26 cellular contexts compared by ENCODE assay signal in genomic region chr20:57008217-57008616, GRCh38.
A peak's percentile ranks its signal among the peaks of the same experiment; 100 is the strongest.
DNase-seq lines count a peak whose midpoint lies in the region; ATAC-seq, FAIRE-seq and TF ChIP-seq lines count a peak whose summit lies in the region.
"Had no signal": no experiment of that assay in that cellular context is flagged by ENCODE, and none has a peak within 500 bp of the region (broad histone marks: within the 10 kb centered on the region; RNA-seq: fewer than 3 reads in every experiment).

No MANE protein-coding gene starts in this region.

- intact Hi-C loops in head of caudate nucleus (cut with DNase I): no loop called here

- CTCF ChIA-PET in activated CD4-positive, alpha-beta T cell treated with anti-CD3 and anti-CD28 coated beads, Interleukin-2, amount 10 ng/mL, durations not matched to agents 7 days and 5 days (lab: Charles Lee): interaction anchor here (1.5 kb wide), 1 partner anchor 9 kb away, joined by 4 read pairs; no protein-coding TSS in a partner anchor

- POLR2A ChIA-PET in activated CD4-positive, alpha-beta T cell treated with anti-CD3 and anti-CD28 coated beads, Interleukin-2, amount 10 ng/mL, durations not matched to agents 7 days and 5 days (lab: Charles Lee): no interaction called here

- ATAC-seq in HG03159 (IDR thresholded peaks at IDR 0.05; ENCODE audit: unreplicated experiment): no peak
- ATAC-seq in GM18505 (IDR thresholded peaks at IDR 0.05; ENCODE audit: unreplicated experiment): no peak
- no peak for ATAC-seq in GM19397 (IDR thresholded peaks at IDR 0.05; ENCODE audit: unreplicated experiment)
- ATAC-seq: natural killer cell, Panc1, psoas muscle had no signal

- H3K27me3 Mint-ChIP-seq in activated CD4-positive, alpha-beta T cell treated with anti-CD3 and anti-CD28 coated beads, Interleukin-2, amount 10 ng/mL, durations not matched to agents 7 days and 5 days: peaks cover 19% of the 10 kb centered on the region

- TF ChIP-seq POLR2A in GM18505 (IDR thresholded peaks at IDR 0.05; ENCODE audit: borderline replicate concordance, extremely low read depth, insufficient read depth, insufficient read length): no peak

- no peak overlapping the region for H3K27ac Mint-ChIP-seq in activated CD4-positive, alpha-beta T cell treated with anti-CD3 and anti-CD28 coated beads, Interleukin-2, amount 10 ng/mL, durations not matched to agents 7 days and 5 days
- H3K27ac Mint-ChIP-seq: natural killer cell had no signal

- peak; percentile 56 for DNase-seq in EL
- DNase-seq in RCC 7860 (ENCODE audit: low spot score): peak; percentile 95
- peak in 37 of 42 donors; percentile 4 to 85 (median 51) for DNase-seq in head of caudate nucleus
- DNase-seq in retina: peak; percentile 49
- DNase-seq in activated CD4-positive, alpha-beta T cell treated with anti-CD3 and anti-CD28 coated beads, Interleukin-2, amount 10 ng/mL, durations not matched to agents 7 days and 5 days: no peak
- DNase-seq: activated CD4-positive, alpha-beta T cell treated with anti-CD3 and anti-CD28 coated beads for 48 hours; activated effector memory CD4-positive, alpha-beta T cell treated with Interleukin-2 at 50 U/mL for 16 hours; amniotic stem cell; BE2C; effector CD8-positive, alpha-beta T cell; H7; hippocampal formation; Karpas-422; kidney; mesendoderm; natural killer cell; NCI-H1105; psoas muscle; SW 1271 had no signal

- no peak overlapping the region for H3K4me3 Mint-ChIP-seq in activated CD4-positive, alpha-beta T cell treated with anti-CD3 and anti-CD28 coated beads, Interleukin-2, amount 10 ng/mL, durations not matched to agents 7 days and 5 days
- H3K4me3 Mint-ChIP-seq: central memory CD8-positive, alpha-beta T cell; natural killer cell had no signal

- peak; percentile 97 for FAIRE-seq in RCC 7860 (lab: Jason Lieb, UNC)
- FAIRE-seq: GM19239, kidney, TTC549 had no signal

- no peaks in the 10 kb centered on the region for H3K4me1 Mint-ChIP-seq in activated CD4-positive, alpha-beta T cell treated with anti-CD3 and anti-CD28 coated beads, Interleukin-2, amount 10 ng/mL, durations not matched to agents 7 days and 5 days
- H3K4me1 Mint-ChIP-seq: central memory CD8-positive, alpha-beta T cell; natural killer cell had no signal

- H3K9me3 Mint-ChIP-seq in activated CD4-positive, alpha-beta T cell treated with anti-CD3 and anti-CD28 coated beads, Interleukin-2, amount 10 ng/mL, durations not matched to agents 7 days and 5 days: no peaks in the 10 kb centered on the region
- H3K9me3 Mint-ChIP-seq: central memory CD8-positive, alpha-beta T cell; natural killer cell had no signal

- no peaks in the 10 kb centered on the region for H3K36me3 Mint-ChIP-seq in activated CD4-positive, alpha-beta T cell treated with anti-CD3 and anti-CD28 coated beads, Interleukin-2, amount 10 ng/mL, durations not matched to agents 7 days and 5 days (ENCODE audit: low read depth)
- H3K36me3 Mint-ChIP-seq: natural killer cell had no signal
